Comparison of ENCODE assay signal across 8 cellular contexts in genomic region chr14:60248697-60249314, GRCh38. TPM values are rescaled to one million over a fixed set of nuclear protein-coding genes. Genes with fewer than 3 reads are reported as not detected.
DNase-seq lines count a peak whose midpoint lies in the region; ATAC-seq and TF ChIP-seq lines count a peak whose summit lies in the region.

Gene PPM1A (plus strand): TSS chr14:60249221. CDS start chr14:60282704, 33,483 bp downstream.

- H3K9me3 Mint-ChIP-seq in activated CD4-positive, alpha-beta T cell treated with anti-CD3 and anti-CD28 coated beads for 36 hours (ENCODE audit: low read depth): no peaks in the 10 kb centered on the region

- DNase-seq in Ammon's horn (ENCODE audit: low spot score) (peak; percentile 97), GM19238 (ENCODE audit: insufficient read length, low spot score) (peak; percentile 92), NCI-H524 (lab: John Stamatoyannopoulos, UW) (peak; percentile 96 to 98), choroid plexus epithelial cell (ENCODE audit: low read depth) (peak; percentile 97), kidney glomerular epithelial cell (lab: John Stamatoyannopoulos, UW) (peak; percentile 95)
- peak; percentile 97 for DNase-seq in activated CD4-positive, alpha-beta T cell treated with anti-CD3 and anti-CD28 coated beads for 36 hours
- DNase-seq in stimulated activated CD4-positive, alpha-beta T cell treated with anti-CD3 and anti-CD28 coated beads, Interleukin-15, amount 100 ng/mL, for 48 hours (ENCODE audit: low read depth in 2 of 2): peak; percentile 90 to 92

- peak within 1 kb of the TSS; percentile 74 for H3K4me3 ChIP-seq in choroid plexus epithelial cell (ENCODE audit: low read depth, low read length)

- H3K27ac Mint-ChIP-seq in activated CD4-positive, alpha-beta T cell treated with anti-CD3 and anti-CD28 coated beads for 36 hours: peak within 1 kb of the TSS; percentile 100

- H3K27me3 Mint-ChIP-seq in activated CD4-positive, alpha-beta T cell treated with anti-CD3 and anti-CD28 coated beads for 36 hours: no peaks in the 10 kb centered on the region

- no peak for TF ChIP-seq CTCF in choroid plexus epithelial cell (conservative IDR thresholded peaks at IDR 0.05; ENCODE audit: low read depth, low read length)

- CTCF ChIA-PET in activated CD4-positive, alpha-beta T cell treated with anti-CD3 and anti-CD28 coated beads for 36 hours (lab: Charles Lee): interaction anchor here (0.9 to 1.8 kb wide), 3 partner anchors 9 to 83 kb away, joined by 3 to 8 read pairs (median 3); no protein-coding TSS in a partner anchor

- intact Hi-C loops in activated CD4-positive, alpha-beta T cell treated with anti-CD3 and anti-CD28 coated beads for 36 hours (cut with DNase I, micrococcal nuclease): loop anchor here (1.0 to 10.0 kb wide), 14 partner anchors 82 to 1822 kb away; partner anchors contain the start of genes DAAM1 (in 2 of the 2), DHRS7 (in 1 of the 2), HIF1A (in 1 of the 2) and JKAMP (in 1 of the 2)

- peaks cover 50% of the 10 kb centered on the region for H3K4me1 Mint-ChIP-seq in activated CD4-positive, alpha-beta T cell treated with anti-CD3 and anti-CD28 coated beads for 36 hours

- peak; percentile 73 for ATAC-seq in HG03439 (IDR thresholded peaks at IDR 0.05; ENCODE audit: unreplicated experiment)
- ATAC-seq in activated CD4-positive, alpha-beta T cell treated with anti-CD3 and anti-CD28 coated beads for 36 hours: peak; percentile 73

- H3K4me3 Mint-ChIP-seq in activated CD4-positive, alpha-beta T cell treated with anti-CD3 and anti-CD28 coated beads for 36 hours: peak within 1 kb of the TSS; percentile 94

- POLR2A ChIA-PET in activated CD4-positive, alpha-beta T cell treated with anti-CD3 and anti-CD28 coated beads for 36 hours (lab: Charles Lee): interaction anchor here (0.6 to 1.3 kb wide), 13 partner anchors 9 to 765 kb away, joined by 3 to 7 read pairs (median 4); partner anchors contain the start of genes JKAMP and L3HYPDH

- H3K36me3 Mint-ChIP-seq in activated CD4-positive, alpha-beta T cell treated with anti-CD3 and anti-CD28 coated beads for 36 hours (ENCODE audit: low read depth): peaks cover 10% of the 10 kb centered on the region

RNA-seq across cellular contexts. Expression of gene PPM1A, which starts in this region (rescaled TPM):
- 10 to 100 TPM; 30.4 to 41.5 TPM for total RNA-seq in activated CD4-positive, alpha-beta T cell treated with anti-CD3 and anti-CD28 coated beads for 36 hours

Comparison
In these comparisons a context has a peak if more than half of its experiments do, and no peak if none do; other contexts are left out.
1. Peak in every context shown above with its lines: DNase-seq, ATAC-seq and H3K4me3 ChIP-seq.